21 cellular contexts compared by ENCODE assay signal in the genomic region with DNA sequence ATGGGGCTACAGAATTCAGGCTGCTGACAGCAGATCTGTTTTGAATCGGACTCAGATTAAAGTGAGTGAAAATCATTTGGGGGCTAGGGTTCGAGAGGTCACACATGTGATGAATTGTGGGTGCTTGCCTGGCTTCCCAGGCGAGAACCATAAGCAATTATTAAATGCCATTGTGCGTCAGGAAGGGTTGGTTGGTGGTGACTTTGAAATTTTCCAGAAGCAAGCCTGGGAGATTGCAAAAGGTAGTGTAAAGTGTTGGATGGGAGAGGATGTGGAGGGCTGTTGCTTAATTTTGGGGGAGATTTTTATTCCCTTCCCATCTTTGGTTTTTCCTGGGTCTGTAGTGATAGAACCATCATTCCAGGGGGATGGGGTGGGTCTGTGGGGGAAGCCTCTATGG. TPM values are rescaled to one million over a fixed set of nuclear protein-coding genes. Genes with fewer than 3 reads are reported as not detected.
DNase-seq lines count a peak whose midpoint lies in the region; ATAC-seq, FAIRE-seq and TF ChIP-seq lines count a peak whose summit lies in the region.
"Had no signal": no experiment of that assay in that cellular context is flagged by ENCODE, and none has a peak within 500 bp of the region (broad histone marks: within the 10 kb centered on the region; RNA-seq: fewer than 3 reads in every experiment).

No MANE protein-coding gene starts in this region.

- peaks cover 21% of the 10 kb centered on the region for H3K27me3 Mint-ChIP-seq in nephron (ENCODE audit: low read depth)

- intact Hi-C loops in Right ventricle myocardium inferior (cut with DNase I): no loop called here
- intact Hi-C loops in esophagus muscularis mucosa (cut with DNase I): no loop called here

- H3K27me3 ChIP-seq in cardiac muscle cell (no peaks in the 10 kb centered on the region), esophagus muscularis mucosa (no peaks in the 10 kb centered on the region)
- H3K27me3 ChIP-seq: BE2C had no signal

- ATAC-seq in Right ventricle myocardium inferior (no peak), GM21529 (IDR thresholded peaks at IDR 0.05; ENCODE audit: unreplicated experiment) (no peak), HG03521 (IDR thresholded peaks at IDR 0.05; ENCODE audit: unreplicated experiment) (no peak)

- H3K36me3 ChIP-seq in cardiac muscle cell (no peaks in the 10 kb centered on the region), esophagus muscularis mucosa (no peaks in the 10 kb centered on the region)
- H3K36me3 ChIP-seq: BE2C had no signal

- 96% methylated on average over 4 of the region's 4 CpGs for WGBS in esophagus muscularis mucosa

- no peak overlapping the region for H3K4me3 Mint-ChIP-seq in nephron
- H3K4me3 Mint-ChIP-seq: CD4-positive, alpha-beta memory T cell; HFFc6 had no signal

- peaks cover 64% of the 10 kb centered on the region for H3K4me1 Mint-ChIP-seq in nephron
- H3K4me1 Mint-ChIP-seq: CD4-positive, alpha-beta memory T cell had no signal

- no peak for TF ChIP-seq CTCF in cardiac muscle cell (IDR thresholded peaks at IDR 0.05; ENCODE audit: low read depth, low read length)
- no peak for TF ChIP-seq CTCF in esophagus muscularis mucosa (IDR thresholded peaks at IDR 0.05)
- TF ChIP-seq CTCF in nephron (IDR thresholded peaks at IDR 0.05; ENCODE audit: unreplicated experiment in 3 of 3): no peak

- TF ChIP-seq EP300 in esophagus muscularis mucosa (IDR thresholded peaks at IDR 0.05): no peak

- TF ChIP-seq POLR2A in esophagus muscularis mucosa (IDR thresholded peaks at IDR 0.05; ENCODE audit: low read depth): no peak

- FAIRE-seq in RCC 7860 (lab: Jason Lieb, UNC): no peak
- FAIRE-seq: D721Med, G401.6, GM12891, H1 had no signal

- H3K9me3 ChIP-seq in cardiac muscle cell (ENCODE audit: low read depth): no peaks in the 10 kb centered on the region
- no peaks in the 10 kb centered on the region for H3K9me3 ChIP-seq in esophagus muscularis mucosa
- H3K9me3 ChIP-seq: BE2C had no signal

- no peaks in the 10 kb centered on the region for H3K36me3 Mint-ChIP-seq in nephron (ENCODE audit: low read depth)
- H3K36me3 Mint-ChIP-seq: CD4-positive, alpha-beta memory T cell had no signal

- H3K4me3 ChIP-seq in cardiac muscle cell: no peak overlapping the region
- no peak overlapping the region for H3K4me3 ChIP-seq in esophagus muscularis mucosa

- peaks cover 28% of the 10 kb centered on the region for H3K4me1 ChIP-seq in cardiac muscle cell (ENCODE audit: low read depth)
- H3K4me1 ChIP-seq in esophagus muscularis mucosa: peaks cover 21 to 47% (median 41%) of the 10 kb centered on the region in 4 donors
- H3K4me1 ChIP-seq: BE2C had no signal

- peak overlapping the region; percentile 19 to 56 (median 35) for H3K27ac Mint-ChIP-seq in nephron
- H3K27ac Mint-ChIP-seq: HFFc6 had no signal

- no peak overlapping the region for H3K27ac ChIP-seq in cardiac muscle cell
- H3K27ac ChIP-seq in esophagus muscularis mucosa (replicated peaks in 1 of 4): no peak overlapping the region
- H3K27ac ChIP-seq: C4-2B had no signal

- H3K9me3 Mint-ChIP-seq in nephron: no peaks in the 10 kb centered on the region
- H3K9me3 Mint-ChIP-seq: HFFc6 had no signal

- peak; percentile 2 to 34 for DNase-seq in cardiac muscle cell (ENCODE audit: low read depth in 1 of 2, low spot score in 1 of 2)
- DNase-seq in Right ventricle myocardium inferior (ENCODE audit: missing footprints): no peak
- DNase-seq in esophagus muscularis mucosa (ENCODE audit: extremely low spot score): peak; percentile 24
- DNase-seq in kidney tubule cell (ENCODE audit: low spot score): no peak
- no peak for DNase-seq in RCC 7860 (ENCODE audit: low spot score)
- DNase-seq: 8988T; BE2C; CD4-positive, alpha-beta memory T cell; DMS153; DMS79 treated with DMSO at 0.1 percent for 48 hours; EL; HCEC 1CT; HFFc6 had no signal

RNA-seq across cellular contexts. Expression of gene LRMDA, which starts 34.6 kb away (rescaled TPM):
- 3.0 and 6.2 TPM in 2 replicates for total RNA-seq in cardiac muscle cell
- polyA plus RNA-seq in cardiac muscle cell: 11.7 and 29.3 TPM in 2 replicates
- 22.3 TPM for total RNA-seq in Right ventricle myocardium inferior
- 10 to 100 TPM; 14.3 to 34.9 (median 26.5) TPM for total RNA-seq in esophagus muscularis mucosa
- total RNA-seq: CD4-positive, alpha-beta memory T cell had no signal
- polyA plus RNA-seq: CD4-positive, alpha-beta memory T cell had no signal

Comparison
In these comparisons a context has a peak if more than half of its experiments do, and no peak if none do; other contexts are left out.
1. DNase-seq: peak in cardiac muscle cell (2 of 2) and esophagus muscularis mucosa (single experiment); none in Right ventricle myocardium inferior (single experiment), kidney tubule cell (single experiment) and RCC 7860 (single experiment).